Comparison of ENCODE assay signal across 11 cellular contexts in genomic region chr11:37323843-37324242, GRCh38.
"Had no signal": no experiment of that assay in that cellular context is flagged by ENCODE, and none has a peak within 500 bp of the region (broad histone marks: within the 10 kb centered on the region; RNA-seq: fewer than 3 reads in every experiment).

No MANE protein-coding gene starts in this region.

- FAIRE-seq: H1, H54 had no signal

- H3K9ac ChIP-seq: GM23248 had no signal

- H3K4me3 ChIP-seq: GM23248, GM23338, HAP-1 had no signal

- H3K9me3 ChIP-seq: HAP-1 had no signal

- H3K4me2 ChIP-seq: GM23338 had no signal

- H3K27ac ChIP-seq: GM23248 had no signal

- ATAC-seq: GM23338, HCT116 had no signal

- H3K4me1 ChIP-seq: HAP-1 had no signal

- DNase-seq: GM23248, GOT3, H7, H9, HCEC 1CT, HFFc6 had no signal

- H2AFZ ChIP-seq: GM23248, GM23338 had no signal

- H3K36me3 ChIP-seq: HAP-1 had no signal
